Comparison of ENCODE assay signal across 8 cellular contexts in genomic region chr5:69370335-69370734, GRCh38. TPM values are rescaled to one million over a fixed set of nuclear protein-coding genes. Genes with fewer than 3 reads are reported as not detected.
DNase-seq lines count a peak whose midpoint lies in the region; ATAC-seq and TF ChIP-seq lines count a peak whose summit lies in the region.
"Not testable (repeated sequence)": the region's sequence is repeated elsewhere in the genome, so short reads cannot be mapped to it uniquely, and the experiment has no call there.

No MANE protein-coding gene starts in this region.

- H3K27ac ChIP-seq in CD4-positive, CD25-positive, alpha-beta regulatory T cell (ENCODE audit: insufficient read depth, low read length, poor library complexity, severe bottlenecking): peak overlapping the region; percentile 99
- not testable (repeated sequence) for H3K27ac ChIP-seq in HUES6 (ENCODE audit: low read depth, low read length); ovary
- H3K27ac ChIP-seq in epithelial cell of prostate: peak overlapping the region; percentile 92
- H3K27ac ChIP-seq in left lung: peak overlapping the region in 1 of 2 donors; percentile 96
- H3K27ac ChIP-seq in thoracic aorta: peak overlapping the region; percentile 18 to 98

- TF ChIP-seq EP300 in ovary (IDR thresholded peaks at IDR 0.05): not testable (repeated sequence)

- H3K4me1 Mint-ChIP-seq in CD4-positive, CD25-positive, alpha-beta regulatory T cell: peaks cover 25 to 61% (median 31%) of the 10 kb centered on the region in 4 donors
- peaks cover 28% of the 10 kb centered on the region for H3K4me1 Mint-ChIP-seq in T-helper 1 cell treated with Interleukin-12 subunit alpha and Interleukin-12 subunit beta and Interleukin-4 antibody, amounts not matched to agents 30 μg/mL and 1 μg/mL, for 36 hours (ENCODE audit: low read depth)
- peaks cover 39% of the 10 kb centered on the region for H3K4me1 Mint-ChIP-seq in activated naive CD8-positive, alpha-beta T cell treated with anti-CD3 and anti-CD28 coated beads, Interleukin-2, amount 50 U/mL, for 24 hours

- not testable (repeated sequence) for H3K9me3 Mint-ChIP-seq in CD4-positive, CD25-positive, alpha-beta regulatory T cell; T-helper 1 cell treated with Interleukin-12 subunit alpha and Interleukin-12 subunit beta and Interleukin-4 antibody, amounts not matched to agents 30 μg/mL and 1 μg/mL, for 36 hours; activated naive CD8-positive, alpha-beta T cell treated with anti-CD3 and anti-CD28 coated beads, Interleukin-2, amount 50 U/mL, for 24 hours

- TF ChIP-seq POLR2A in ovary (IDR thresholded peaks at IDR 0.05): not testable (repeated sequence)

- not testable (repeated sequence) for DNase-seq in CD4-positive, CD25-positive, alpha-beta regulatory T cell; epithelial cell of prostate (ENCODE audit: low read depth, low spot score); thoracic aorta (ENCODE audit: low spot score)
- peak; percentile 28 for DNase-seq in activated naive CD8-positive, alpha-beta T cell treated with anti-CD3 and anti-CD28 coated beads, Interleukin-2, amount 50 U/mL, for 24 hours
- peak in 1 of 2 donors; percentile 67 for DNase-seq in left lung
- peak in 1 of 5 donors; percentile 39 for DNase-seq in ovary

- H3K4me3 Mint-ChIP-seq in CD4-positive, CD25-positive, alpha-beta regulatory T cell: peak overlapping the region; percentile 95 to 98 (median 96)
- H3K4me3 Mint-ChIP-seq in T-helper 1 cell treated with Interleukin-12 subunit alpha and Interleukin-12 subunit beta and Interleukin-4 antibody, amounts not matched to agents 30 μg/mL and 1 μg/mL, for 36 hours: peak overlapping the region; percentile 92
- peak overlapping the region; percentile 99 for H3K4me3 Mint-ChIP-seq in activated naive CD8-positive, alpha-beta T cell treated with anti-CD3 and anti-CD28 coated beads, Interleukin-2, amount 50 U/mL, for 24 hours

- peaks cover 20% of the 10 kb centered on the region for H3K36me3 ChIP-seq in CD4-positive, CD25-positive, alpha-beta regulatory T cell (ENCODE audit: control insufficient read depth, insufficient read depth, low read length)
- H3K36me3 ChIP-seq in HUES6 (ENCODE audit: control insufficient read depth, insufficient read depth, low read length): peaks cover 35% of the 10 kb centered on the region
- peaks cover 0 to 33% of the 10 kb centered on the region in 2 donors for H3K36me3 ChIP-seq in left lung
- H3K36me3 ChIP-seq in ovary, thoracic aorta: not testable (repeated sequence)

- peak overlapping the region; percentile 88 for H3K4me3 ChIP-seq in CD4-positive, CD25-positive, alpha-beta regulatory T cell (ENCODE audit: low read depth, low read length)
- H3K4me3 ChIP-seq in HUES6 (ENCODE audit: low read depth, low read length) (peak overlapping the region; percentile 87), left lung (peak overlapping the region; percentile 72 to 78), ovary (peak overlapping the region; percentile 86), thoracic aorta (peak overlapping the region; percentile 94)

- peaks cover 33% of the 10 kb centered on the region for H3K4me1 ChIP-seq in CD4-positive, CD25-positive, alpha-beta regulatory T cell (ENCODE audit: control insufficient read depth, insufficient read depth, low read length, poor library complexity, severe bottlenecking)
- not testable (repeated sequence) for H3K4me1 ChIP-seq in HUES6 (ENCODE audit: control insufficient read depth, insufficient read depth, low read length); ovary (ENCODE audit: insufficient read depth)
- H3K4me1 ChIP-seq in left lung (peaks cover 12 to 30% of the 10 kb centered on the region in 2 donors), thoracic aorta (ENCODE audit: control insufficient read depth in 1 of 2, low read depth in 2 of 2) (peaks cover 19 to 24% of the 10 kb centered on the region in 2 donors)

- peaks cover 12% of the 10 kb centered on the region for H3K36me3 Mint-ChIP-seq in CD4-positive, CD25-positive, alpha-beta regulatory T cell
- peaks cover 15% of the 10 kb centered on the region for H3K36me3 Mint-ChIP-seq in T-helper 1 cell treated with Interleukin-12 subunit alpha and Interleukin-12 subunit beta and Interleukin-4 antibody, amounts not matched to agents 30 μg/mL and 1 μg/mL, for 36 hours (ENCODE audit: low read depth)
- peaks cover 31% of the 10 kb centered on the region for H3K36me3 Mint-ChIP-seq in activated naive CD8-positive, alpha-beta T cell treated with anti-CD3 and anti-CD28 coated beads, Interleukin-2, amount 50 U/mL, for 24 hours (ENCODE audit: low read depth)

- peak overlapping the region; percentile 99 for H3K9ac ChIP-seq in HUES6 (ENCODE audit: low read length)

- H3K27me3 Mint-ChIP-seq in CD4-positive, CD25-positive, alpha-beta regulatory T cell; T-helper 1 cell treated with Interleukin-12 subunit alpha and Interleukin-12 subunit beta and Interleukin-4 antibody, amounts not matched to agents 30 μg/mL and 1 μg/mL, for 36 hours (ENCODE audit: low read depth); activated naive CD8-positive, alpha-beta T cell treated with anti-CD3 and anti-CD28 coated beads, Interleukin-2, amount 50 U/mL, for 24 hours: not testable (repeated sequence)

- not testable (repeated sequence) for H3K9me3 ChIP-seq in CD4-positive, CD25-positive, alpha-beta regulatory T cell (ENCODE audit: control insufficient read depth in 2 of 2, low read length in 2 of 2); HUES6 (ENCODE audit: control insufficient read depth, insufficient read depth, low read depth, low read length); left lung; ovary; thoracic aorta

- TF ChIP-seq CTCF in left lung (IDR thresholded peaks at IDR 0.05); ovary (IDR thresholded peaks at IDR 0.05); thoracic aorta (IDR thresholded peaks at IDR 0.05): not testable (repeated sequence)

- not testable (repeated sequence) for ATAC-seq in CD4-positive, CD25-positive, alpha-beta regulatory T cell (ENCODE audit: low read depth in 2 of 2); activated naive CD8-positive, alpha-beta T cell treated with anti-CD3 and anti-CD28 coated beads, Interleukin-2, amount 50 U/mL, for 24 hours; left lung; thoracic aorta (ENCODE audit: insufficient number of reproducible peaks, low FRiP score, low read depth)

- intact Hi-C loops in left lung (cut with DNase I); ovary (cut with DNase I): not testable (repeated sequence)

- WGBS in ovary, 3 donors: 0 to 4% (median 1%) methylated on average over 16 of the region's 16 CpGs

- not testable (repeated sequence) for H3K27me3 ChIP-seq in CD4-positive, CD25-positive, alpha-beta regulatory T cell (ENCODE audit: control insufficient read depth, insufficient read depth, low read length); HUES6 (ENCODE audit: control insufficient read depth, insufficient read depth, low read length); left lung; ovary; thoracic aorta (replicated peaks; ENCODE audit: insufficient read depth)

- peak overlapping the region; percentile 98 to 99 (median 99) for H3K27ac Mint-ChIP-seq in CD4-positive, CD25-positive, alpha-beta regulatory T cell
- peak overlapping the region; percentile 95 for H3K27ac Mint-ChIP-seq in T-helper 1 cell treated with Interleukin-12 subunit alpha and Interleukin-12 subunit beta and Interleukin-4 antibody, amounts not matched to agents 30 μg/mL and 1 μg/mL, for 36 hours
- H3K27ac Mint-ChIP-seq in activated naive CD8-positive, alpha-beta T cell treated with anti-CD3 and anti-CD28 coated beads, Interleukin-2, amount 50 U/mL, for 24 hours: peak overlapping the region; percentile 95

RNA-seq across cellular contexts. Expression of gene RAD17, which starts 0.7 kb away (rescaled TPM):
- 23.3 TPM for total RNA-seq in CD4-positive, CD25-positive, alpha-beta regulatory T cell
- polyA plus RNA-seq in CD4-positive, CD25-positive, alpha-beta regulatory T cell: 10 to 100 TPM; 16.5 to 23.2 (median 18.9) TPM
- total RNA-seq in left lung (10 to 100 TPM; 18.7 to 19.2 TPM), ovary (10 to 100 TPM; 11.9 to 21.7 (median 20.6) TPM), thoracic aorta (10 to 100 TPM; 19.4 to 23.9 TPM)
- 10 to 100 TPM; 11.8 to 16.9 TPM for polyA plus RNA-seq in ovary

RNA-seq across cellular contexts. Expression of gene AK6, which starts 1.0 kb away (rescaled TPM):
- total RNA-seq in CD4-positive, CD25-positive, alpha-beta regulatory T cell: 9.8 TPM
- 10 to 100 TPM; 62.2 to 98.1 (median 82.7) TPM for polyA plus RNA-seq in CD4-positive, CD25-positive, alpha-beta regulatory T cell
- total RNA-seq in left lung: 10 to 100 TPM; 31.1 to 40.0 TPM
- total RNA-seq in ovary: 10 to 100 TPM; 21.2 to 31.5 (median 27.0) TPM
- polyA plus RNA-seq in ovary: 10 to 100 TPM; 29.8 to 40.2 TPM
- 10 to 100 TPM in 1 of 2 donors, 1 to 10 TPM in 1; 9.1 to 36.8 TPM for total RNA-seq in thoracic aorta

RNA-seq across cellular contexts. Expression of gene TAF9, which starts 1.0 kb away (rescaled TPM):
- total RNA-seq in CD4-positive, CD25-positive, alpha-beta regulatory T cell: 47.7 TPM
- polyA plus RNA-seq in CD4-positive, CD25-positive, alpha-beta regulatory T cell: 100 to 1,000 TPM; 136 to 163 (median 145) TPM
- total RNA-seq in left lung (10 to 100 TPM; 39.1 to 40.6 TPM), ovary (10 to 100 TPM; 19.7 to 48.2 (median 34.9) TPM), thoracic aorta (10 to 100 TPM in 1 of 2 donors, 1 to 10 TPM in 1; 7.9 to 40.8 TPM)
- polyA plus RNA-seq in ovary: 10 to 100 TPM; 46.2 to 47.2 TPM

RNA-seq across cellular contexts. Expression of gene CCDC125, which starts 37.7 kb away (rescaled TPM):
- total RNA-seq in CD4-positive, CD25-positive, alpha-beta regulatory T cell: 3.7 TPM
- polyA plus RNA-seq in CD4-positive, CD25-positive, alpha-beta regulatory T cell: 1 to 10 TPM in 3 of 4 donors, under 1 TPM in 1; 0.82 to 1.8 (median 1.5) TPM
- total RNA-seq in left lung (10 to 100 TPM; 11.7 to 13.7 TPM), ovary (1 to 10 TPM; 5.7 to 7.8 (median 6.7) TPM), thoracic aorta (1 to 10 TPM; 6.1 to 9.6 TPM)
- polyA plus RNA-seq in ovary: 1 to 10 TPM; 2.2 to 6.9 TPM

RNA-seq across cellular contexts. Expression of gene MARVELD2, which starts 44.6 kb away (rescaled TPM):
- total RNA-seq in CD4-positive, CD25-positive, alpha-beta regulatory T cell: 0.52 TPM
- polyA plus RNA-seq in CD4-positive, CD25-positive, alpha-beta regulatory T cell: 1 to 10 TPM in 1 of 4 donors, under 1 TPM in 3; 0.07 to 1.4 (median 0.90) TPM
- total RNA-seq in left lung (10 to 100 TPM; 24.6 to 38.3 TPM), ovary (1 to 10 TPM in 4 of 7 donors, under 1 TPM in 3; 0.25 to 9.2 (median 1.9) TPM), thoracic aorta (1 to 10 TPM in 1 of 2 donors, under 1 TPM in 1; 0.81 to 2.4 TPM)
- polyA plus RNA-seq in ovary: 1 to 10 TPM in 1 of 2 donors, under 1 TPM in 1; 0.30 to 1.7 TPM
